31 cellular contexts compared by ENCODE assay signal in genomic region chr18:7035807-7036206, GRCh38.
"Had no signal": no experiment of that assay in that cellular context is flagged by ENCODE, and none has a peak within 500 bp of the region (broad histone marks: within the 10 kb centered on the region; RNA-seq: fewer than 3 reads in every experiment).

No MANE protein-coding gene starts in this region.

- ATAC-seq: activated CD4-positive, alpha-beta T cell treated with anti-CD3 and anti-CD28 coated beads for 36 hours; activated CD4-positive, CD25-positive, alpha-beta regulatory T cell treated with anti-CD3 and anti-CD28 coated beads, Interleukin-2, amount 50 U/mL, for 24 hours; activated CD8-positive, alpha-beta T cell treated with anti-CD3 and anti-CD28 coated beads, Interleukin-2, amount 10 ng/mL, durations not matched to agents 7 days and 5 days; activated naive CD4-positive, alpha-beta T cell treated with anti-CD3 and anti-CD28 coated beads, Interleukin-2, amount 50 U/mL, for 72 hours; activated T-cell treated with anti-CD3 and anti-CD28 coated beads, Interleukin-2, amount 50 U/mL, for 4 hours; body of pancreas; Panc1 had no signal

- H3K27ac Mint-ChIP-seq: activated CD4-positive, alpha-beta T cell treated with anti-CD3 and anti-CD28 coated beads for 36 hours; activated CD4-positive, alpha-beta T cell treated with anti-CD3 and anti-CD28 coated beads, Interleukin-2, amount 10 ng/mL, durations not matched to agents 7 days and 5 days; activated CD8-positive, alpha-beta T cell treated with anti-CD3 and anti-CD28 coated beads, Interleukin-2, amount 10 ng/mL, durations not matched to agents 7 days and 5 days; activated naive CD4-positive, alpha-beta T cell treated with anti-CD3 and anti-CD28 coated beads for 36 hours; activated naive CD4-positive, alpha-beta T cell treated with anti-CD3 and anti-CD28 coated beads, Interleukin-2, amount 50 U/mL, for 72 hours; activated T-helper 1 cell treated with anti-CD3 and anti-CD28 coated beads, Interleukin-12 subunit alpha, Interleukin-12 subunit beta, Interleukin-2, Interleukin-4 antibody, amounts not matched to agents 30 ng/mL and 10 ng/mL and 1 ng/mL, durations not matched to agents 14 hours and 24 hours and 36 hours; T-helper 1 cell treated with Interleukin-12 subunit alpha and Interleukin-12 subunit beta and Interleukin-4 antibody, amounts not matched to agents 30 μg/mL and 1 μg/mL, for 36 hours; T-helper 2 cell treated with Interferon-gamma antibody and Interleukin-4, amounts not matched to agents 5 μg/mL and 100 μg/mL, for 36 hours had no signal

- H3K36me3 ChIP-seq: adrenal gland, SJSA1 had no signal

- FAIRE-seq: astrocyte, TTC549 had no signal

- H3K9ac ChIP-seq: KMS-11, SK-N-SH had no signal

- H3K27me3 ChIP-seq: adrenal gland, body of pancreas, breast epithelium, SJSA1 had no signal

- H3K4me1 ChIP-seq: adrenal gland, body of pancreas, breast epithelium, SJSA1 had no signal

- H3K9me3 ChIP-seq: adrenal gland, body of pancreas, breast epithelium, SJSA1, SK-N-SH had no signal

- H3K4me3 Mint-ChIP-seq: activated CD4-positive, alpha-beta T cell treated with anti-CD3 and anti-CD28 coated beads for 36 hours; activated CD4-positive, alpha-beta T cell treated with anti-CD3 and anti-CD28 coated beads, Interleukin-2, amount 10 ng/mL, durations not matched to agents 7 days and 5 days; activated CD8-positive, alpha-beta T cell treated with anti-CD3 and anti-CD28 coated beads, Interleukin-2, amount 10 ng/mL, durations not matched to agents 7 days and 5 days; activated naive CD4-positive, alpha-beta T cell treated with anti-CD3 and anti-CD28 coated beads for 36 hours; activated T-cell treated with anti-CD3 and anti-CD28 coated beads, Interleukin-2, amount 50 U/mL, for 4 hours; activated T-helper 1 cell treated with anti-CD3 and anti-CD28 coated beads, Interleukin-12 subunit alpha, Interleukin-12 subunit beta, Interleukin-2, Interleukin-4 antibody, amounts not matched to agents 30 ng/mL and 10 ng/mL and 1 ng/mL, durations not matched to agents 14 hours and 24 hours and 36 hours; T-helper 1 cell treated with Interleukin-12 subunit alpha and Interleukin-12 subunit beta and Interleukin-4 antibody, amounts not matched to agents 30 μg/mL and 1 μg/mL, for 36 hours; T-helper 2 cell treated with Interferon-gamma antibody and Interleukin-4, amounts not matched to agents 5 μg/mL and 100 μg/mL, for 36 hours had no signal

- H3K27me3 Mint-ChIP-seq: activated CD4-positive, alpha-beta T cell treated with anti-CD3 and anti-CD28 coated beads, Interleukin-2, amount 10 ng/mL, durations not matched to agents 7 days and 5 days had no signal

- H3K4me3 ChIP-seq: adrenal gland, body of pancreas, breast epithelium, SJSA1 had no signal

- H3K4me2 ChIP-seq: KMS-11, SK-N-SH had no signal

- H3K27ac ChIP-seq: adrenal gland, body of pancreas, breast epithelium, KMS-11, SJSA1 had no signal

- DNase-seq: activated CD4-positive, alpha-beta T cell treated with anti-CD3 and anti-CD28 coated beads for 36 hours; activated CD4-positive, alpha-beta T cell treated with anti-CD3 and anti-CD28 coated beads, Interleukin-2, amount 10 ng/mL, durations not matched to agents 7 days and 5 days; activated CD4-positive, alpha-beta T cell treated with anti-CD3 and anti-CD28 coated beads, Interleukin-2, amount 50 U/mL, for 48 hours; activated CD8-positive, alpha-beta T cell treated with anti-CD3 and anti-CD28 coated beads, Interleukin-2, amount 10 ng/mL, durations not matched to agents 7 days and 5 days; activated gamma-delta T cell treated with Interleukin-2 at 50 U/mL for 16 hours; activated naive CD4-positive, alpha-beta T cell treated with anti-CD3 and anti-CD28 coated beads for 36 hours; activated T-cell treated with anti-CD3 and anti-CD28 coated beads, Interleukin-2, amount 50 U/mL, for 4 hours; adrenal gland; body of pancreas; NCI-H1105; NCI-H1417 treated with DMSO at 0.1 percent for 48 hours; NCI-H187 treated with DMSO at 0.1 percent for 48 hours; NCI-H2081; NCI-H2171 treated with DMSO at 0.1 percent for 48 hours; NCI-H2227 treated with DMSO at 0.1 percent for 48 hours; NCI-H446; NCI-H524; RPMI8226; SHP77 treated with DMSO at 0.1 percent for 48 hours; SK-N-SH had no signal

- H3K9me3 Mint-ChIP-seq: activated CD4-positive, alpha-beta T cell treated with anti-CD3 and anti-CD28 coated beads, Interleukin-2, amount 10 ng/mL, durations not matched to agents 7 days and 5 days; T-helper 1 cell treated with Interleukin-12 subunit alpha and Interleukin-12 subunit beta and Interleukin-4 antibody, amounts not matched to agents 30 μg/mL and 1 μg/mL, for 36 hours; T-helper 2 cell treated with Interferon-gamma antibody and Interleukin-4, amounts not matched to agents 5 μg/mL and 100 μg/mL, for 36 hours had no signal

- H3K4me1 Mint-ChIP-seq: activated CD4-positive, alpha-beta T cell treated with anti-CD3 and anti-CD28 coated beads for 36 hours; activated CD4-positive, alpha-beta T cell treated with anti-CD3 and anti-CD28 coated beads, Interleukin-2, amount 10 ng/mL, durations not matched to agents 7 days and 5 days had no signal
